ENCODE assay signal across 40 cellular contexts in genomic region chr21:14814282-14814681, GRCh38.
"Had no signal": no experiment of that assay in that cellular context is flagged by ENCODE, and none has a peak within 500 bp of the region (broad histone marks: within the 10 kb centered on the region; RNA-seq: fewer than 3 reads in every experiment).

No MANE protein-coding gene starts in this region.

- H3K4me1 ChIP-seq: ascending aorta, body of pancreas, breast epithelium had no signal

- H3K36me3 ChIP-seq: ascending aorta, brain microvascular endothelial cell, breast epithelium, cardiac muscle cell had no signal

- H3K27ac Mint-ChIP-seq: activated naive CD4-positive, alpha-beta T cell treated with anti-CD3 and anti-CD28 coated beads for 36 hours; activated naive CD4-positive, alpha-beta T cell treated with anti-CD3 and anti-CD28 coated beads, Interleukin-2, amount 10 ng/mL, durations not matched to agents 7 days and 5 days; activated naive CD4-positive, alpha-beta T cell treated with anti-CD3 and anti-CD28 coated beads, Interleukin-2, amount 50 U/mL, for 24 hours; activated naive CD4-positive, alpha-beta T cell treated with anti-CD3 and anti-CD28 coated beads, Interleukin-2, amount 50 U/mL, for 72 hours; activated naive CD8-positive, alpha-beta T cell; activated naive CD8-positive, alpha-beta T cell treated with anti-CD3 and anti-CD28 coated beads for 36 hours; activated naive CD8-positive, alpha-beta T cell treated with anti-CD3 and anti-CD28 coated beads, Interleukin-2, amount 10 ng/mL, durations not matched to agents 7 days and 5 days; activated naive CD8-positive, alpha-beta T cell treated with anti-CD3 and anti-CD28 coated beads, Interleukin-2, amount 50 U/mL, for 24 hours; activated T-cell treated with anti-CD3 and anti-CD28 coated beads, Interleukin-2, amount 50 U/mL, for 24 hours; activated T-cell treated with anti-CD3 and anti-CD28 coated beads, Interleukin-2, amount 50 U/mL, for 72 hours; activated T-helper 1 cell treated with anti-CD3 and anti-CD28 coated beads, Interleukin-12 subunit alpha, Interleukin-12 subunit beta, Interleukin-2, Interleukin-4 antibody, amounts not matched to agents 30 ng/mL and 10 ng/mL and 1 ng/mL, durations not matched to agents 14 hours and 24 hours and 36 hours; activated T-helper 17 cell treated with anti-CD3 and anti-CD28 coated beads, Interleukin-2, amount 50 U/mL, for 72 hours; activated T-helper 2 cell treated with anti-CD3 and anti-CD28 coated beads, Interferon-gamma antibody, Interleukin-2, Interleukin-4, amounts not matched to agents 10 μg/mL and 5 μg/mL and 100 μg/mL, durations not matched to agents 14 hours and 24 hours and 36 hours; brain had no signal

- H3K4me3 ChIP-seq: ascending aorta, body of pancreas, breast epithelium, cardiac muscle cell had no signal

- DNase-seq: activated effector memory CD4-positive, alpha-beta T cell treated with anti-CD3 and anti-CD28 coated beads, Interleukin-2, amount 50 U/mL, for 16 hours; activated effector memory CD4-positive, alpha-beta T cell treated with Interleukin-2 at 50 U/mL for 16 hours; activated gamma-delta T cell; activated gamma-delta T cell treated with Interleukin-2 at 50 U/mL for 16 hours; activated naive CD4-positive, alpha-beta T cell; activated naive CD4-positive, alpha-beta T cell treated with anti-CD3 and anti-CD28 coated beads for 36 hours; activated naive CD4-positive, alpha-beta T cell treated with anti-CD3 and anti-CD28 coated beads, Interleukin-2, amount 10 ng/mL, durations not matched to agents 7 days and 5 days; activated naive CD4-positive, alpha-beta T cell treated with anti-CD3 and anti-CD28 coated beads, Interleukin-2, amount 50 U/mL, for 16 hours; activated naive CD4-positive, alpha-beta T cell treated with Interleukin-2 at 50 U/mL for 16 hours; activated naive CD8-positive, alpha-beta T cell treated with anti-CD3 and anti-CD28 coated beads for 36 hours; activated naive CD8-positive, alpha-beta T cell treated with anti-CD3 and anti-CD28 coated beads, Interleukin-2, amount 10 ng/mL, durations not matched to agents 7 days and 5 days; activated naive CD8-positive, alpha-beta T cell treated with anti-CD3 and anti-CD28 coated beads, Interleukin-2, amount 50 U/mL, for 24 hours; activated T-cell treated with anti-CD3 and anti-CD28 coated beads for 4 hours; activated T-cell treated with anti-CD3 and anti-CD28 coated beads, Interleukin-2, amount 50 U/mL, for 1 hour; activated T-cell treated with anti-CD3 and anti-CD28 coated beads, Interleukin-2, amount 50 U/mL, for 24 hours; activated T-cell treated with anti-CD3 and anti-CD28 coated beads, Interleukin-2, amount 50 U/mL, for 4 hours; activated T-cell treated with anti-CD3 and anti-CD28 coated beads, Interleukin-2, amount 50 U/mL, for 48 hours; activated T-cell treated with anti-CD3 and anti-CD28 coated beads, Interleukin-2, amount 50 U/mL, for 72 hours; amniotic stem cell; amygdala; anterior cingulate cortex; aorta; body of pancreas; brain microvascular endothelial cell; caudate nucleus; central memory CD4-positive, alpha-beta T cell; cerebellar nuclear complex had no signal

- FAIRE-seq: astrocyte, bronchial epithelial cell had no signal

- H3K4me3 Mint-ChIP-seq: activated naive CD4-positive, alpha-beta T cell treated with anti-CD3 and anti-CD28 coated beads for 36 hours; activated naive CD4-positive, alpha-beta T cell treated with anti-CD3 and anti-CD28 coated beads, Interleukin-2, amount 10 ng/mL, durations not matched to agents 7 days and 5 days; activated naive CD4-positive, alpha-beta T cell treated with anti-CD3 and anti-CD28 coated beads, Interleukin-2, amount 50 U/mL, for 24 hours; activated naive CD8-positive, alpha-beta T cell; activated naive CD8-positive, alpha-beta T cell treated with anti-CD3 and anti-CD28 coated beads for 36 hours; activated naive CD8-positive, alpha-beta T cell treated with anti-CD3 and anti-CD28 coated beads, Interleukin-2, amount 10 ng/mL, durations not matched to agents 7 days and 5 days; activated naive CD8-positive, alpha-beta T cell treated with anti-CD3 and anti-CD28 coated beads, Interleukin-2, amount 50 U/mL, for 24 hours; activated T-cell treated with anti-CD3 and anti-CD28 coated beads, Interleukin-2, amount 50 U/mL, for 24 hours; activated T-cell treated with anti-CD3 and anti-CD28 coated beads, Interleukin-2, amount 50 U/mL, for 4 hours; activated T-cell treated with anti-CD3 and anti-CD28 coated beads, Interleukin-2, amount 50 U/mL, for 72 hours; activated T-helper 1 cell treated with anti-CD3 and anti-CD28 coated beads, Interleukin-12 subunit alpha, Interleukin-12 subunit beta, Interleukin-2, Interleukin-4 antibody, amounts not matched to agents 30 ng/mL and 10 ng/mL and 1 ng/mL, durations not matched to agents 14 hours and 24 hours and 36 hours; activated T-helper 17 cell treated with anti-CD3 and anti-CD28 coated beads, Interleukin-2, amount 50 U/mL, for 72 hours; brain; central memory CD8-positive, alpha-beta T cell had no signal

- H3K27me3 Mint-ChIP-seq: activated naive CD4-positive, alpha-beta T cell treated with anti-CD3 and anti-CD28 coated beads, Interleukin-2, amount 10 ng/mL, durations not matched to agents 7 days and 5 days; activated naive CD4-positive, alpha-beta T cell treated with anti-CD3 and anti-CD28 coated beads, Interleukin-2, amount 50 U/mL, for 24 hours; activated naive CD8-positive, alpha-beta T cell; activated naive CD8-positive, alpha-beta T cell treated with anti-CD3 and anti-CD28 coated beads for 36 hours; activated naive CD8-positive, alpha-beta T cell treated with anti-CD3 and anti-CD28 coated beads, Interleukin-2, amount 10 ng/mL, durations not matched to agents 7 days and 5 days; activated T-helper 17 cell treated with anti-CD3 and anti-CD28 coated beads, Interleukin-2, amount 50 U/mL, for 72 hours; brain; central memory CD8-positive, alpha-beta T cell had no signal

- H3K4me1 Mint-ChIP-seq: activated naive CD4-positive, alpha-beta T cell treated with anti-CD3 and anti-CD28 coated beads, Interleukin-2, amount 50 U/mL, for 24 hours; activated naive CD8-positive, alpha-beta T cell treated with anti-CD3 and anti-CD28 coated beads, Interleukin-2, amount 10 ng/mL, durations not matched to agents 7 days and 5 days; activated naive CD8-positive, alpha-beta T cell treated with anti-CD3 and anti-CD28 coated beads, Interleukin-2, amount 50 U/mL, for 24 hours; activated T-helper 17 cell treated with anti-CD3 and anti-CD28 coated beads, Interleukin-2, amount 50 U/mL, for 72 hours; central memory CD8-positive, alpha-beta T cell had no signal

- H3K27me3 ChIP-seq: ascending aorta, body of pancreas, brain microvascular endothelial cell, breast epithelium, cardiac muscle cell had no signal

- H3K9me3 ChIP-seq: ascending aorta, body of pancreas had no signal

- ATAC-seq: activated naive CD4-positive, alpha-beta T cell treated with anti-CD3 and anti-CD28 coated beads, Interleukin-2, amount 50 U/mL, for 72 hours; activated naive CD8-positive, alpha-beta T cell treated with anti-CD3 and anti-CD28 coated beads, Interleukin-2, amount 50 U/mL, for 24 hours; activated T-cell treated with anti-CD3 and anti-CD28 coated beads, Interleukin-2, amount 50 U/mL, for 4 hours; activated T-cell treated with anti-CD3 and anti-CD28 coated beads, Interleukin-2, amount 50 U/mL, for 72 hours; activated T-helper 17 cell treated with anti-CD3 and anti-CD28 coated beads, Interleukin-2, amount 50 U/mL, for 72 hours; body of pancreas had no signal

- H3K27ac ChIP-seq: ascending aorta, body of pancreas, brain microvascular endothelial cell, breast epithelium, cardiac muscle cell had no signal

- H3K36me3 Mint-ChIP-seq: activated naive CD4-positive, alpha-beta T cell treated with anti-CD3 and anti-CD28 coated beads, Interleukin-2, amount 10 ng/mL, durations not matched to agents 7 days and 5 days; activated naive CD4-positive, alpha-beta T cell treated with anti-CD3 and anti-CD28 coated beads, Interleukin-2, amount 50 U/mL, for 24 hours had no signal
